In the genomic region with DNA sequence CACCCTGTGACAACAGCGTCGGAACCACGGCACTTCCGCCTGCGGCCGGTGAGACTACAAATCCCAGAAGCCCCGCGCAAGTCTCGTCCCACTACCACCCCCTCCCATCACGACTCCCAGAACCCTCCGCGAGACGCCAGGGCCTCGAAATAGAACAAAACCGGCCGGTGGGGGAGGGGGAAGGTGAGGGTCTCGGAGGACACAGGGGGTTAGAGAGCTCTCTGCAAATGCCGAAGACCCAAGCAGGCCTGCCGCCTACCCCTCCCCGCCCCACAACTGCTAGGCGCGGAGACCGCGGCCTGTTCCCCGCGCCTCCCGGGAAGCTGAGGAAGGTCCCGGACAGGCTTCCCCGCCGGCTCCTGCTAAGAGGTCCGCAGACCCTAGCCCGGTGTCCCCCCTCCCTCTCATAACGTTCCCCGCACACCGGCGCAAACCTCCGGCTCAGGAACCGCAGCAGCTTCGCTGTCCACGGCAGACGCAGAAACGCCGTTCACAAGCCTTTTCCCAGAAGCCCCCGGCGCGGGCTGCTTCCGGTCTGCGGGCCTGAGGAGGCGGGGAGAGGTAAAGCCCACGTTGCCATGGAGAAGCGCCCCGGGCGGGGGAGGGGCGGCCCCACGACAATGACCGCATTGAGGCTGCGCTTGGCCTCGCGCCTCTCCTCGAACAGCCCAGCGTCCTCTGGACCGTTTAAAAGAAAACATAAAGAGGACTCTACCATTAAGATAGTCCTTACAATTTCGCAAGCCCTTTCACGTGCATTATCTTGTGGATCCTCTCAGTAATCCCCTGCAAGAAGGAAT, we compare ENCODE assay signal across 8 cellular contexts. TPM values are rescaled to one million over a fixed set of nuclear protein-coding genes. Genes with fewer than 3 reads are reported as not detected.
DNase-seq lines count a peak whose midpoint lies in the region; TF ChIP-seq lines count a peak whose summit lies in the region.

A gene (minus strand): TSS at position 485 of the 800 bp plus-strand sequence. CDS start 3,770 bp downstream, outside the sequence.

- H3K36me3 ChIP-seq in effector memory CD4-positive, alpha-beta T cell (ENCODE audit: control insufficient read depth, insufficient read depth, low read length): peaks cover 20% of the 10 kb centered on the region

- H3K27ac ChIP-seq in effector memory CD4-positive, alpha-beta T cell (ENCODE audit: insufficient read depth, low read length, poor library complexity, severe bottlenecking): peak within 1 kb of the TSS; percentile 99

- CTCF ChIA-PET in activated CD8-positive, alpha-beta memory T cell treated with anti-CD3 and anti-CD28 coated beads for 36 hours (lab: Charles Lee): interaction anchor here (1.4 to 1.6 kb wide), 3 partner anchors 11 to 104 kb away, joined by 4 read pairs; no protein-coding TSS in a partner anchor

- H3K9me3 ChIP-seq in effector memory CD4-positive, alpha-beta T cell (ENCODE audit: control insufficient read depth, low read length): no peaks in the 10 kb centered on the region

- H3K4me1 ChIP-seq in effector memory CD4-positive, alpha-beta T cell (ENCODE audit: control insufficient read depth, insufficient read depth, low read length, poor library complexity, severe bottlenecking): peaks cover 7% of the 10 kb centered on the region

- no peak for TF ChIP-seq CTCF in GM20000 (IDR thresholded peaks at IDR 0.05; ENCODE audit: extremely low read depth, missing control alignments)

- H3K27me3 ChIP-seq in effector memory CD4-positive, alpha-beta T cell (replicated peaks; ENCODE audit: control insufficient read depth, insufficient read depth, low read length, poor library complexity, severe bottlenecking): no peaks in the 10 kb centered on the region

- POLR2A ChIA-PET in activated CD8-positive, alpha-beta memory T cell treated with anti-CD3 and anti-CD28 coated beads for 36 hours (lab: Charles Lee): interaction anchor here (1.0 to 1.3 kb wide), 5 partner anchors 54 to 315 kb away, joined by 3 to 7 read pairs (median 4); a partner anchor contains a TSS

- peak within 1 kb of the TSS; percentile 97 for H3K4me3 ChIP-seq in effector memory CD4-positive, alpha-beta T cell (ENCODE audit: insufficient read depth, low read depth, low read length, poor library complexity, severe bottlenecking)

- DNase-seq in CMK (ENCODE audit: low read depth): peak; percentile 71
- DNase-seq in GM20000 (ENCODE audit: low spot score): peak; percentile 92
- DNase-seq in HT-29 (ENCODE audit: low spot score): peak; percentile 89
- DNase-seq in NOMO-1 (lab: John Stamatoyannopoulos, UW; ENCODE audit: unreplicated experiment in 2 of 2): peak; percentile 82 to 94
- peak; percentile 82 to 89 (median 87) for DNase-seq in effector memory CD4-positive, alpha-beta T cell
- peak; percentile 98 for DNase-seq in medulla oblongata (ENCODE audit: extremely low spot score)
- peak; percentile 87 for DNase-seq in stimulated activated CD8-positive, alpha-beta memory T cell treated with anti-CD3 and anti-CD28 coated beads, Interleukin-12 subunit alpha, Interleukin-12 subunit beta, amount 100 ng/mL, for 1 hour (ENCODE audit: low read depth)

RNA-seq across cellular contexts. Expression of the gene that starts here (rescaled TPM):
- 9.3 and 9.7 TPM in 2 replicates for total RNA-seq in HT-29 (2014; rRNA removed; shearing (Covaris generic))
- 10 to 100 TPM; 47.7 to 48.8 TPM for total RNA-seq in activated CD8-positive, alpha-beta memory T cell treated with anti-CD3 and anti-CD28 coated beads for 36 hours

Comparison
In these comparisons a context has a peak if more than half of its experiments do, and no peak if none do; other contexts are left out.
1. Peak in every context shown above with its lines: DNase-seq, H3K4me3 ChIP-seq and H3K27ac ChIP-seq.